8 cellular contexts compared by ENCODE assay signal in genomic region chr20:33299111-33299603, GRCh38. TPM values are rescaled to one million over a fixed set of nuclear protein-coding genes. Genes with fewer than 3 reads are reported as not detected.
A peak's percentile ranks its signal among the peaks of the same experiment; 100 is the strongest.
DNase-seq lines count a peak whose midpoint lies in the region; ATAC-seq and TF ChIP-seq lines count a peak whose summit lies in the region.

No MANE protein-coding gene starts in this region.

- H3K27me3 ChIP-seq in OCI-LY1 (ENCODE audit: insufficient read depth, low read length) = peaks cover 8% of the 10 kb centered on the region; the same call in 1 of the 2 replicates
- H3K27me3 ChIP-seq in esophagus squamous epithelium = peaks cover 0 to 39% (median 0%) of the 10 kb centered on the region in 4 donors

- H3K27ac Mint-ChIP-seq in CD14-positive monocyte (no peak overlapping the region), nephron (no peak overlapping the region)

- no peak overlapping the region for H3K9ac ChIP-seq in OCI-LY1 (ENCODE audit: low read length)

- H2AFZ ChIP-seq in OCI-LY1 (ENCODE audit: low read length) = no peak overlapping the region

- H3K36me3 ChIP-seq in OCI-LY1 (ENCODE audit: insufficient read depth, low read length) (no peaks in the 10 kb centered on the region), esophagus squamous epithelium (no peaks in the 10 kb centered on the region)

- TF ChIP-seq CTCF in CD14-positive monocyte (IDR thresholded peaks at IDR 0.05) (peak; percentile 97), OCI-LY1 (IDR thresholded peaks at IDR 0.05; ENCODE audit: low read length) (peak; percentile 96), esophagus squamous epithelium (IDR thresholded peaks at IDR 0.05) (peak; percentile 76 to 94 (median 81)), nephron (IDR thresholded peaks at IDR 0.05; ENCODE audit: unreplicated experiment in 3 of 3) (peak; percentile 78 to 89 (median 87))

- CTCF ChIA-PET in HEK293T (lab: Yijun Ruan, JAX) = interaction anchor here (3.8 kb wide), 1 partner anchor 36 kb away, joined by 13 read pairs; no protein-coding TSS in a partner anchor

- peaks cover 0 to 3% (median 2%) of the 10 kb centered on the region in 7 donors for H3K9me3 Mint-ChIP-seq in CD14-positive monocyte
- no peaks in the 10 kb centered on the region for H3K9me3 Mint-ChIP-seq in nephron

- H3K27me3 Mint-ChIP-seq in CD14-positive monocyte (ENCODE audit: low read depth in 3 of 3) (peaks cover 11 to 13% (median 12%) of the 10 kb centered on the region in 3 donors), nephron (ENCODE audit: low read depth) (peaks cover 44% of the 10 kb centered on the region)

- TF ChIP-seq POLR2A in esophagus squamous epithelium (IDR thresholded peaks at IDR 0.05) = no peak

- H3K4me1 ChIP-seq in OCI-LY1 (ENCODE audit: insufficient read depth, low read length, severe bottlenecking) = no peaks in the 10 kb centered on the region
- peaks cover 0 to 6% (median 3%) of the 10 kb centered on the region in 3 donors for H3K4me1 ChIP-seq in esophagus squamous epithelium

- POLR2A ChIA-PET in HEK293T (lab: Yijun Ruan, JAX) = no interaction called here

- DNase-seq in CD14-positive monocyte (ENCODE audit: low spot score) = no peak
- peak; percentile 86 for DNase-seq in HEK293T (ENCODE audit: extremely low spot score)
- peak; percentile 71 for DNase-seq in activated T-cell treated with anti-CD3 and anti-CD28 coated beads for 1 hour (ENCODE audit: low read depth)
- DNase-seq in esophagus squamous epithelium (lab: John Stamatoyannopoulos, UW) = no peak
- peak; percentile 6 to 78 (median 64) for DNase-seq in stimulated activated naive CD4-positive, alpha-beta T cell (lab: John Stamatoyannopoulos, UW)

- no peak for ATAC-seq in GM18858 (IDR thresholded peaks at IDR 0.05; ENCODE audit: unreplicated experiment)

- H3K79me2 ChIP-seq in OCI-LY1 (ENCODE audit: insufficient read depth, low read length) = no peaks in the 10 kb centered on the region

- H3K4me1 Mint-ChIP-seq in CD14-positive monocyte (peaks cover 5% of the 10 kb centered on the region), nephron (no peaks in the 10 kb centered on the region)

- no peak overlapping the region for H3K4me3 Mint-ChIP-seq in CD14-positive monocyte
- H3K4me3 Mint-ChIP-seq in nephron = no peak overlapping the region

- H3K9me2 ChIP-seq in OCI-LY1 (ENCODE audit: low read depth, low read length) = no peaks in the 10 kb centered on the region

- H3K27ac ChIP-seq in OCI-LY1 (ENCODE audit: low read depth, low read length, poor library complexity, severe bottlenecking) (no peak overlapping the region), esophagus squamous epithelium (no peak overlapping the region)

- H3K9me3 ChIP-seq in OCI-LY1 (ENCODE audit: low read length) (no peaks in the 10 kb centered on the region), esophagus squamous epithelium (no peaks in the 10 kb centered on the region)

- intact Hi-C loops in CD14-positive monocyte (cut with micrococcal nuclease) = loop anchor here in 1 of 2 donors (10.0 kb wide), 1 partner anchor 504 kb away; no protein-coding TSS in a partner anchor
- intact Hi-C loops in esophagus squamous epithelium (cut with DNase I) = no loop called here

- H3K36me3 Mint-ChIP-seq in CD14-positive monocyte (no peaks in the 10 kb centered on the region), nephron (ENCODE audit: low read depth) (no peaks in the 10 kb centered on the region)

- no peaks in the 10 kb centered on the region for H4K20me1 ChIP-seq in OCI-LY1 (ENCODE audit: insufficient read depth, low read length)

- peak overlapping the region; percentile 35; the same call in 1 of the 2 replicates for H3K4me2 ChIP-seq in OCI-LY1 (ENCODE audit: low read length)

- H3K4me3 ChIP-seq in OCI-LY1 (ENCODE audit: low read depth, low read length, poor library complexity, severe bottlenecking) (no peak overlapping the region), esophagus squamous epithelium (no peak overlapping the region)

- WGBS in esophagus squamous epithelium, 2 donors = 46 to 60% methylated on average over 4 to 6 of the region's 24 CpGs

- H3F3A ChIP-seq in OCI-LY1 (ENCODE audit: insufficient read depth, low read length) = no peaks in the 10 kb centered on the region

TF ChIP-seq in HEK293T, 16 proteins besides CTCF, POLR2A, EP300 and RAD21:
- TF ChIP-seq SUZ12 (IDR thresholded peaks at IDR 0.05) = no peak
- TF ChIP-seq LEF1 (IDR thresholded peaks at IDR 0.05; ENCODE audit: borderline replicate concordance) = no peak
- no peak for TF ChIP-seq HDGF (IDR thresholded peaks at IDR 0.05; ENCODE audit: borderline replicate concordance)
- TF ChIP-seq FOXA1 (IDR thresholded peaks at IDR 0.05) = no peak
- no peak for TF ChIP-seq PKNOX1 (IDR thresholded peaks at IDR 0.05)
- no peak for TF ChIP-seq ARNT (IDR thresholded peaks at IDR 0.05)

RNA-seq across cellular contexts. Expression of gene BPIFB1, which starts 16.1 kb away (rescaled TPM):
- polyA plus RNA-seq in CD14-positive monocyte = not detected
- 10 to 100 TPM in 1 of 4 donors, 1 to 10 TPM in 1, under 1 TPM in 1, not detected in 1; 0.38 to 99.4 (median 4.3) TPM for total RNA-seq in esophagus squamous epithelium

Comparison
In these comparisons a context has a peak if more than half of its experiments do, and no peak if none do; other contexts are left out.
1. DNase-seq: peak in HEK293T (single experiment), activated T-cell treated with anti-CD3 and anti-CD28 coated beads for 1 hour (single experiment) and stimulated activated naive CD4-positive, alpha-beta T cell (6 of 6); none in CD14-positive monocyte (single experiment) and esophagus squamous epithelium (single experiment).
2. Peak in every context shown above with its lines, with median percentiles within 50 percentile points of each other: CTCF ChIP-seq.